25 cellular contexts compared by ENCODE assay signal in the genomic region with DNA sequence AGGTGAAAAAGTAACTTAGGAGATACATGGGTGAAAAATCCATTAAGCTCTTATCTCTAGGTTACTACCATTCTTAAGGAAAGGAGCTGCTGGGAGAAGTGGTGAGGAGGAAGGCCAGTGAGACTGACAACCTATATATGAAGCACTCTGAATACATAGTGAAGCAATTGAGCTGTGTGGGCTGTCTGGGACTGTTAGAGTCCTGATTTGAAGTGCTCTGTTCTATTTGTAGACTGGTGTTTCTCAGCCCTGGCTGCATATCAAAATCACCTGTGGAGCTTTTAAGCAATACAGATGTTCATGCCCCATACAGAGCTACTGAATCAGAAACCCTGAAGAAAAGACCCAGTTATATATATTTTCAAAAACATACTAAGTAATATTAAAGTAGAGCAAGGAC.
"Had no signal": no experiment of that assay in that cellular context is flagged by ENCODE, and none has a peak within 500 bp of the region (broad histone marks: within the 10 kb centered on the region; RNA-seq: fewer than 3 reads in every experiment).

No MANE protein-coding gene starts in this region.

- DNase-seq: Kasumi-1, KG1, MG63, NCI-H1048, NCI-H1092 treated with DMSO at 0.1 percent for 48 hours, NCI-H1105 treated with DMSO at 0.1 percent for 48 hours, NCI-H1436, NCI-H146, NCI-H1694, NCI-H1930, NCI-H2029 treated with DMSO at 0.1 percent for 48 hours, NCI-H2081 treated with DMSO at 0.1 percent for 48 hours, NCI-H2107, NCI-H2171, NCI-H226, NCI-H446 treated with DMSO at 0.1 percent for 48 hours, NCI-H510A, NCI-H524, NCI-H526, NCI-H774, PC-9, SHP77, SIG-M5, SJCRH30, T-cell had no signal
